In genomic region chr5:135204151-135204600, GRCh38 we compare ENCODE assay signal across 9 cellular contexts.
DNase-seq lines count a peak whose midpoint lies in the region; TF ChIP-seq lines count a peak whose summit lies in the region.
"Had no signal": no experiment of that assay in that cellular context is flagged by ENCODE, and none has a peak within 500 bp of the region (broad histone marks: within the 10 kb centered on the region; RNA-seq: fewer than 3 reads in every experiment).

No MANE protein-coding gene starts in this region.

- H3K4me2 ChIP-seq in MM.1S (ENCODE audit: low read depth, low read length), result no peak overlapping the region

- no peaks in the 10 kb centered on the region for H3K36me3 ChIP-seq in MM.1S (replicated peaks; ENCODE audit: insufficient read depth, low read length)
- no peaks in the 10 kb centered on the region for H3K36me3 ChIP-seq in colonic mucosa
- H3K36me3 ChIP-seq in ovary, result no peaks in the 10 kb centered on the region

- 28 to 44% (median 35%) methylated on average over 1 of the region's 1 CpG for WGBS in ovary, 3 donors

- no peak for TF ChIP-seq EP300 in ovary (IDR thresholded peaks at IDR 0.05)

- no peaks in the 10 kb centered on the region for H4K20me1 ChIP-seq in MM.1S (ENCODE audit: insufficient read depth, low read length)

- DNase-seq in NCI-H2081 (lab: John Stamatoyannopoulos, UW) (peak; percentile 6 to 10), NCI-H2081 treated with DMSO at 0.1 percent for 48 hours (lab: John Stamatoyannopoulos, UW) (no peak), MM.1S (no peak), colonic mucosa (peak; percentile 10), renal cortical epithelial cell (ENCODE audit: low read depth) (peak; percentile 18), hepatic stellate cell (ENCODE audit: low spot score) (no peak), iPS-NIHi7 (ENCODE audit: extremely low spot score) (no peak), ovary (no peak)
- DNase-seq: C1 segment of cervical spinal cord had no signal

- no peak for TF ChIP-seq POLR2A in ovary (IDR thresholded peaks at IDR 0.05)

- no peaks in the 10 kb centered on the region for H3K27me3 ChIP-seq in MM.1S (replicated peaks; ENCODE audit: insufficient read depth, low read length)
- no peaks in the 10 kb centered on the region for H3K27me3 ChIP-seq in colonic mucosa
- H3K27me3 ChIP-seq in ovary, result no peaks in the 10 kb centered on the region

- intact Hi-C loops in colonic mucosa (cut with DNase I), result no loop called here
- intact Hi-C loops in ovary (cut with DNase I), result no loop called here

- H3F3A ChIP-seq in MM.1S (ENCODE audit: insufficient read depth, low read length), result no peaks in the 10 kb centered on the region

- H3K4me3 ChIP-seq in MM.1S (ENCODE audit: low read length) (no peak overlapping the region), colonic mucosa (no peak overlapping the region), ovary (no peak overlapping the region)

- H3K79me2 ChIP-seq in MM.1S (ENCODE audit: low read length), result no peaks in the 10 kb centered on the region

- no peaks in the 10 kb centered on the region for H3K4me1 ChIP-seq in MM.1S (ENCODE audit: low read length)
- no peaks in the 10 kb centered on the region for H3K4me1 ChIP-seq in colonic mucosa
- no peaks in the 10 kb centered on the region for H3K4me1 ChIP-seq in ovary (ENCODE audit: insufficient read depth)

- H3K9me3 ChIP-seq in MM.1S (replicated peaks; ENCODE audit: insufficient read depth, low read length) (no peaks in the 10 kb centered on the region), colonic mucosa (no peaks in the 10 kb centered on the region), ovary (no peaks in the 10 kb centered on the region)

- H3K9ac ChIP-seq in MM.1S (ENCODE audit: low read length), result no peak overlapping the region
- no peak overlapping the region for H3K9ac ChIP-seq in colonic mucosa (ENCODE audit: low read depth in 2 of 2, low read length in 2 of 2)

- H3K27ac ChIP-seq in MM.1S (ENCODE audit: low read length) (no peak overlapping the region), colonic mucosa (no peak overlapping the region), ovary (no peak overlapping the region)

- TF ChIP-seq CTCF in MM.1S (IDR thresholded peaks at IDR 0.05; ENCODE audit: low read length) (peak; percentile 42), colonic mucosa (IDR thresholded peaks at IDR 0.05) (peak; percentile 51), ovary (IDR thresholded peaks at IDR 0.05) (no peak)

- H2AFZ ChIP-seq in MM.1S (ENCODE audit: low read length), result no peak overlapping the region

- H3K9me2 ChIP-seq in MM.1S (replicated peaks; ENCODE audit: insufficient read depth, low read length), result no peaks in the 10 kb centered on the region

Comparison
In these comparisons a context has a peak if more than half of its experiments do, and no peak if none do; other contexts are left out.
1. DNase-seq: peak in NCI-H2081 (2 of 2), colonic mucosa (single experiment) and renal cortical epithelial cell (single experiment); none in NCI-H2081 treated with DMSO at 0.1 percent for 48 hours (single experiment), MM.1S (single experiment), hepatic stellate cell (single experiment), iPS-NIHi7 (single experiment) and ovary (0 of 5).
2. CTCF ChIP-seq: peak in MM.1S (single experiment) and colonic mucosa (single experiment); none in ovary (0 of 3).